Comparison of ENCODE assay signal across 1 cellular context in the genomic region with DNA sequence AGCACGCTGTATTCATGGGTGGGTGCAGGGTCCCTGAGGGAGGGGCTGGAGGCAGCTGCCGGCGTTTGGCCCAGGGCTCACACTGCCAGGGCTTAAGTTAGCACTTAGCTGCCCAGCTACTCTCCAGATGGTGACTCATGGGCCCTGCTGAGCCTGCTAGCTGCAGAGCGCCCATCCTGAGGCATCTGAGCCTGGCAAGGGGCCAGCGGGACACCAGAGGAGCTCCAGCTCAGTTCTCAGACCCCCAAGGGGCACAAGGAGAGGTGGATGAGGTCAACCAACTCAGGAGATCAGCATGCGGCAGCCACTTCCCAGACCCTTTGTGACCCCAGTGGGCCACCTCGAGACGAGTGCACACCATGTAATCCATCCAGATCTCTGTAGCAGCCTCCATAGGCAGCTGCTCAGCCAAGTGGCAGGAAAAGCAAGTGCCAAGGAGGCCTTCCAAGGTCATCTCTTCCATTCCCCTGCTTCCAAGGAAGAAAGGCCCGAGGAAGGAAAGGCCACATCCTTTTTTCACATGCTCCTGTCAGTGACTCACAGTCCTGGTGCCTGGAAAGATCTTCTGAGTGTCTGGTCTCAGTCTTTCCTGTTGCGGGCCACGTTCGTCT.
TF ChIP-seq lines count a peak whose summit lies in the region.

No MANE protein-coding gene starts in this region.

TF ChIP-seq in IMR-90, 13 proteins besides CTCF, POLR2A, EP300 and RAD21:
- TF ChIP-seq, protein P1, sequence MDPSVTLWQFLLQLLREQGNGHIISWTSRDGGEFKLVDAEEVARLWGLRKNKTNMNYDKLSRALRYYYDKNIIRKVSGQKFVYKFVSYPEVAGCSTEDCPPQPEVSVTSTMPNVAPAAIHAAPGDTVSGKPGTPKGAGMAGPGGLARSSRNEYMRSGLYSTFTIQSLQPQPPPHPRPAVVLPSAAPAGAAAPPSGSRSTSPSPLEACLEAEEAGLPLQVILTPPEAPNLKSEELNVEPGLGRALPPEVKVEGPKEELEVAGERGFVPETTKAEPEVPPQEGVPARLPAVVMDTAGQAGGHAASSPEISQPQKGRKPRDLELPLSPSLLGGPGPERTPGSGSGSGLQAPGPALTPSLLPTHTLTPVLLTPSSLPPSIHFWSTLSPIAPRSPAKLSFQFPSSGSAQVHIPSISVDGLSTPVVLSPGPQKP (IDR thresholded peaks at IDR 0.05; ENCODE audit: borderline replicate concordance, low read depth, low read length): no peak
- no peak for TF ChIP-seq CHD1 (IDR thresholded peaks at IDR 0.05; ENCODE audit: low read depth, low read length)
- TF ChIP-seq FOS (IDR thresholded peaks at IDR 0.05; ENCODE audit: low read depth, low read length): peak; percentile 72
- no peak for TF ChIP-seq CEBPB (IDR thresholded peaks at IDR 0.05; ENCODE audit: low read depth, low read length)
- no peak; the same call in 1 of the 2 replicates for TF ChIP-seq SMC3 (IDR thresholded peaks at IDR 0.05; ENCODE audit: low read depth, low read length)
- no peak for TF ChIP-seq MXI1 (IDR thresholded peaks at IDR 0.05; ENCODE audit: borderline replicate concordance, low read depth, low read length)
- no peak for TF ChIP-seq RFX5 (IDR thresholded peaks at IDR 0.05; ENCODE audit: low read depth, low read length)
- peak; percentile 43; the same call in 1 of the 2 replicates for TF ChIP-seq MAZ (IDR thresholded peaks at IDR 0.05; ENCODE audit: borderline replicate concordance, low read depth, low read length)
- no peak for TF ChIP-seq NFE2L2 (IDR thresholded peaks at IDR 0.05; ENCODE audit: low read depth, low read length)
- TF ChIP-seq MAFK (IDR thresholded peaks at IDR 0.05; ENCODE audit: low read depth, low read length): no peak
- peak; percentile 23; the same call in 1 of the 2 replicates for TF ChIP-seq BHLHE40 (IDR thresholded peaks at IDR 0.05; ENCODE audit: low read depth, low read length)
- peak; percentile 20 for TF ChIP-seq RCOR1 (IDR thresholded peaks at IDR 0.05; ENCODE audit: insufficient replicate concordance, low read length)
- TF ChIP-seq, protein P2, sequence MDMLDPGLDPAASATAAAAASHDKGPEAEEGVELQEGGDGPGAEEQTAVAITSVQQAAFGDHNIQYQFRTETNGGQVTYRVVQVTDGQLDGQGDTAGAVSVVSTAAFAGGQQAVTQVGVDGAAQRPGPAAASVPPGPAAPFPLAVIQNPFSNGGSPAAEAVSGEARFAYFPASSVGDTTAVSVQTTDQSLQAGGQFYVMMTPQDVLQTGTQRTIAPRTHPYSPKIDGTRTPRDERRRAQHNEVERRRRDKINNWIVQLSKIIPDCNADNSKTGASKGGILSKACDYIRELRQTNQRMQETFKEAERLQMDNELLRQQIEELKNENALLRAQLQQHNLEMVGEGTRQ (IDR thresholded peaks at IDR 0.05; ENCODE audit: low read depth, low read length): no peak
